In genomic region chr21:41712201-41712600, GRCh38 we compare ENCODE assay signal across 24 cellular contexts. TPM values are rescaled to one million over a fixed set of nuclear protein-coding genes. Genes with fewer than 3 reads are reported as not detected.
DNase-seq lines count a peak whose midpoint lies in the region; ATAC-seq, FAIRE-seq and TF ChIP-seq lines count a peak whose summit lies in the region.
"Had no signal": no experiment of that assay in that cellular context is flagged by ENCODE, and none has a peak within 500 bp of the region (broad histone marks: within the 10 kb centered on the region; RNA-seq: fewer than 3 reads in every experiment).

No MANE protein-coding gene starts in this region.

- H2BK120ac ChIP-seq in trophoblast cell (ENCODE audit: insufficient read depth, low read length, poor library complexity): no peak overlapping the region

- peak overlapping the region; percentile 82 for H3K4me2 ChIP-seq in GM23338
- peak overlapping the region; percentile 8 for H3K4me2 ChIP-seq in astrocyte (ENCODE audit: low read length)
- peak overlapping the region; percentile 17 for H3K4me2 ChIP-seq in trophoblast cell (ENCODE audit: low read length)
- H3K4me2 ChIP-seq: KMS-11 had no signal

- H3K79me1 ChIP-seq in trophoblast cell (ENCODE audit: low read length): no peaks in the 10 kb centered on the region

- H3K14ac ChIP-seq in trophoblast cell (ENCODE audit: low read length): no peak overlapping the region

- ATAC-seq in GM23338 (peak; percentile 82), HG03571 (IDR thresholded peaks at IDR 0.05; ENCODE audit: unreplicated experiment) (no peak), GM21390 (IDR thresholded peaks at IDR 0.05; ENCODE audit: unreplicated experiment) (no peak)
- ATAC-seq: activated CD4-positive, CD25-positive, alpha-beta regulatory T cell treated with anti-CD3 and anti-CD28 coated beads, Interleukin-2, amount 50 U/mL, for 24 hours; HCT116; psoas muscle; stimulated activated effector memory CD8-positive, alpha-beta T cell treated with anti-CD3 and anti-CD28 coated beads, Interleukin-12 subunit alpha, Interleukin-12 subunit beta, amount 100 ng/mL, for 72 hours had no signal

- no peaks in the 10 kb centered on the region for H3K9me2 ChIP-seq in GM23338 (ENCODE audit: insufficient read depth)

- no peak overlapping the region for H4K12ac ChIP-seq in trophoblast cell (ENCODE audit: low read depth, low read length)

- H3K9me3 ChIP-seq in astrocyte (ENCODE audit: insufficient read depth, low read depth, low read length) (no peaks in the 10 kb centered on the region), trophoblast cell (ENCODE audit: insufficient read depth, low read depth, low read length) (peaks cover 4% of the 10 kb centered on the region)
- H3K9me3 ChIP-seq: colonic mucosa, psoas muscle, upper lobe of left lung had no signal

- DNase-seq in GM23338 (ENCODE audit: low spot score) (peak; percentile 74), astrocyte (ENCODE audit: low read depth) (no peak), iPS-NIHi7 (ENCODE audit: extremely low spot score) (peak; percentile 66), trophoblast cell (no peak), mesenteric fat pad (ENCODE audit: low spot score) (no peak), CD1c-positive myeloid dendritic cell (ENCODE audit: extremely low spot score) (no peak)
- DNase-seq: ACHN; activated naive CD8-positive, alpha-beta T cell treated with anti-CD3 and anti-CD28 coated beads for 36 hours; CD4-positive, CD25-positive, alpha-beta regulatory T cell; NCI-H1092; NCI-H2029 treated with DMSO at 0.1 percent for 48 hours; SIG-M5; stimulated activated CD4-positive, alpha-beta T cell treated with anti-CD3 and anti-CD28 coated beads, Interleukin-12 subunit alpha, Interleukin-12 subunit beta, amount 100 ng/mL, for 4 hours; upper lobe of left lung had no signal

- H3K4me3 ChIP-seq in GM23338: peak overlapping the region; percentile 65
- no peak overlapping the region for H3K4me3 ChIP-seq in astrocyte (ENCODE audit: insufficient read depth, low read depth, low read length)
- no peak overlapping the region for H3K4me3 ChIP-seq in trophoblast cell (ENCODE audit: low read depth, low read length)
- H3K4me3 ChIP-seq: colonic mucosa, psoas muscle, upper lobe of left lung had no signal

- H4K8ac ChIP-seq in trophoblast cell (ENCODE audit: low read depth, low read length): no peak overlapping the region

- H3K23ac ChIP-seq in trophoblast cell (ENCODE audit: low read length): no peak overlapping the region

- H3K4me1 Mint-ChIP-seq in GM23338: peaks cover 53% of the 10 kb centered on the region
- H3K4me1 Mint-ChIP-seq in astrocyte (ENCODE audit: low read depth, unreplicated experiment): peaks cover 5% of the 10 kb centered on the region

- FAIRE-seq in astrocyte (lab: Jason Lieb, UNC): no peak

- no peak overlapping the region for H3K4ac ChIP-seq in trophoblast cell (ENCODE audit: low read depth, low read length)

- no peak overlapping the region for H3K9ac ChIP-seq in astrocyte (ENCODE audit: low read length)
- no peak overlapping the region for H3K9ac ChIP-seq in trophoblast cell (ENCODE audit: low read length)
- H3K9ac ChIP-seq: KMS-11 had no signal

- H3K27me3 Mint-ChIP-seq in GM23338 (ENCODE audit: insufficient read depth, low read depth, poor library complexity) (peaks cover 14% of the 10 kb centered on the region), astrocyte (ENCODE audit: low read depth, unreplicated experiment) (peaks cover 42% of the 10 kb centered on the region)

- no peak overlapping the region for H3K27ac Mint-ChIP-seq in GM23338
- no peak overlapping the region for H3K27ac Mint-ChIP-seq in astrocyte (ENCODE audit: unreplicated experiment)
- H3K27ac Mint-ChIP-seq: activated naive CD8-positive, alpha-beta T cell treated with anti-CD3 and anti-CD28 coated beads for 36 hours; CD4-positive, CD25-positive, alpha-beta regulatory T cell; stimulated activated effector memory CD8-positive, alpha-beta T cell treated with anti-CD3 and anti-CD28 coated beads, Interleukin-12 subunit alpha, Interleukin-12 subunit beta, amount 100 ng/mL, for 72 hours had no signal

- H2BK5ac ChIP-seq in trophoblast cell (ENCODE audit: low read depth, low read length, poor library complexity): no peak overlapping the region

- H3K9me3 Mint-ChIP-seq in GM23338 (no peaks in the 10 kb centered on the region; the same call in 2 of the 3 replicates), astrocyte (ENCODE audit: unreplicated experiment) (peaks cover 3% of the 10 kb centered on the region)

- peaks cover 11% of the 10 kb centered on the region for H3K4me1 ChIP-seq in GM23338 (ENCODE audit: insufficient read depth)
- H3K4me1 ChIP-seq in astrocyte (ENCODE audit: insufficient read depth, low read length): no peaks in the 10 kb centered on the region
- peaks cover 0 to 15% of the 10 kb centered on the region in 2 experiments for H3K4me1 ChIP-seq in trophoblast cell (ENCODE audit: control insufficient read depth in 1 of 2, insufficient read depth in 2 of 2, low read length in 2 of 2)
- H3K4me1 ChIP-seq: colonic mucosa, psoas muscle, upper lobe of left lung had no signal

- H3K36me3 ChIP-seq in GM23338 (ENCODE audit: insufficient read depth): no peaks in the 10 kb centered on the region
- H3K36me3 ChIP-seq in astrocyte (ENCODE audit: insufficient read depth, low read length): no peaks in the 10 kb centered on the region
- H3K36me3 ChIP-seq in trophoblast cell (ENCODE audit: control insufficient read depth in 1 of 2, insufficient read depth in 2 of 2, low read length in 2 of 2): no peaks in the 10 kb centered on the region
- H3K36me3 ChIP-seq: colonic mucosa, upper lobe of left lung had no signal

- H3K4me3 Mint-ChIP-seq in GM23338 (peak overlapping the region; percentile 70), astrocyte (ENCODE audit: unreplicated experiment) (no peak overlapping the region)
- H3K4me3 Mint-ChIP-seq: activated naive CD8-positive, alpha-beta T cell treated with anti-CD3 and anti-CD28 coated beads for 36 hours; CD4-positive, CD25-positive, alpha-beta regulatory T cell; stimulated activated effector memory CD8-positive, alpha-beta T cell treated with anti-CD3 and anti-CD28 coated beads, Interleukin-12 subunit alpha, Interleukin-12 subunit beta, amount 100 ng/mL, for 72 hours had no signal

- no peak overlapping the region for H3K27ac ChIP-seq in GM23338 (ENCODE audit: low read depth)
- no peak overlapping the region for H3K27ac ChIP-seq in astrocyte (ENCODE audit: low read depth, low read length)
- no peak overlapping the region for H3K27ac ChIP-seq in trophoblast cell (ENCODE audit: low read depth, low read length)
- H3K27ac ChIP-seq: colonic mucosa, KMS-11, psoas muscle had no signal

- WGBS in trophoblast cell (ENCODE audit: extremely low coverage, insufficient coverage, insufficient read length): no CpG with 5 or more reads among the region's 18 CpGs

- H3K36me3 Mint-ChIP-seq in GM23338 (ENCODE audit: low read depth) (no peaks in the 10 kb centered on the region), astrocyte (ENCODE audit: low read depth, unreplicated experiment) (no peaks in the 10 kb centered on the region)
- H3K36me3 Mint-ChIP-seq: activated naive CD8-positive, alpha-beta T cell treated with anti-CD3 and anti-CD28 coated beads for 36 hours; brain; CD4-positive, CD25-positive, alpha-beta regulatory T cell; stimulated activated effector memory CD8-positive, alpha-beta T cell treated with anti-CD3 and anti-CD28 coated beads, Interleukin-12 subunit alpha, Interleukin-12 subunit beta, amount 100 ng/mL, for 72 hours had no signal

- H4K20me1 ChIP-seq in GM23338 (replicated peaks; ENCODE audit: insufficient read depth) (no peaks in the 10 kb centered on the region), astrocyte (ENCODE audit: insufficient read depth, low read length) (no peaks in the 10 kb centered on the region)

- no peak overlapping the region for H2BK12ac ChIP-seq in trophoblast cell (ENCODE audit: low read length)

- H2AFZ ChIP-seq in GM23338: peak overlapping the region; percentile 93
- peak overlapping the region; percentile 17 for H2AFZ ChIP-seq in astrocyte (ENCODE audit: low read depth, low read length)
- no peak overlapping the region for H2AFZ ChIP-seq in trophoblast cell (ENCODE audit: insufficient read depth, low read length, poor library complexity)

- H2AK5ac ChIP-seq in trophoblast cell (ENCODE audit: low read length): no peak overlapping the region

- H3F3A ChIP-seq in GM23338 (replicated peaks; ENCODE audit: low read depth): no peaks in the 10 kb centered on the region

- no peak overlapping the region for H3K18ac ChIP-seq in trophoblast cell (ENCODE audit: low read length)

- H3K79me2 ChIP-seq in GM23338 (replicated peaks; ENCODE audit: insufficient read depth) (no peaks in the 10 kb centered on the region), astrocyte (ENCODE audit: insufficient read depth, low read length) (no peaks in the 10 kb centered on the region), trophoblast cell (ENCODE audit: control insufficient read depth, insufficient read depth, low read length, poor library complexity) (no peaks in the 10 kb centered on the region)

- TF ChIP-seq CTCF in GM23338 (conservative IDR thresholded peaks at IDR 0.05; ENCODE audit: low read depth in 2 of 2): no peak
- TF ChIP-seq CTCF in astrocyte (IDR thresholded peaks at IDR 0.05; ENCODE audit: insufficient read depth, low read depth, low read length): no peak

- no peak overlapping the region for H4K91ac ChIP-seq in trophoblast cell (ENCODE audit: low read depth, low read length)

- peaks cover 4% of the 10 kb centered on the region; the same call in 1 of the 2 replicates for H3K27me3 ChIP-seq in GM23338 (ENCODE audit: insufficient read depth)
- peaks cover 11% of the 10 kb centered on the region for H3K27me3 ChIP-seq in astrocyte (ENCODE audit: insufficient read depth, low read length)
- H3K27me3 ChIP-seq in trophoblast cell (ENCODE audit: insufficient read depth, low read length): peaks cover 5% of the 10 kb centered on the region
- H3K27me3 ChIP-seq: colonic mucosa had no signal

TF ChIP-seq in GM23338, 12 proteins besides CTCF, POLR2A, EP300 and RAD21 (continues in another document):
- TF ChIP-seq EZH2 (IDR thresholded peaks at IDR 0.05; ENCODE audit: low read depth, unreplicated experiment) (no peak), STAT1 (IDR thresholded peaks at IDR 0.05; ENCODE audit: unreplicated experiment) (no peak), POLR2AphosphoS5 (IDR thresholded peaks at IDR 0.05; ENCODE audit: low read depth) (no peak), ETS1 (IDR thresholded peaks at IDR 0.05) (no peak)

RNA-seq across cellular contexts. Expression of gene RIPK4, which starts 54.7 kb away (rescaled TPM):
- 9.2 and 9.9 TPM in 2 replicates for total RNA-seq in GM23338 (2014; rRNA removed; shearing (Covaris generic))
- 2.5 and 2.7 TPM in 2 replicates for polyA plus RNA-seq in GM23338 (2016; fragmentation: Nextera tagmentation; extraction: Ambion mirVana)
- 1.1 and 1.8 TPM in 2 replicates for total RNA-seq in astrocyte
- 2.6 and 2.7 TPM in 2 replicates for polyA plus RNA-seq in trophoblast cell (2013)
- not detected for total RNA-seq in mesenteric fat pad
- total RNA-seq: psoas muscle; T-helper 2 cell treated with Interferon-gamma antibody and Interleukin-4, amounts not matched to agents 100 ng/mL and 5 ng/mL, for 36 hours had no signal

Comparison
In these comparisons a context has a peak if more than half of its experiments do, and no peak if none do; other contexts are left out.
1. DNase-seq: peak in GM23338 (single experiment) and iPS-NIHi7 (single experiment); none in astrocyte (single experiment), trophoblast cell (0 of 2), mesenteric fat pad (single experiment) and CD1c-positive myeloid dendritic cell (single experiment).
2. H3K4me2 ChIP-seq: peak in every context shown above with its lines; median percentile 82 in GM23338; 17 in trophoblast cell; 8 in astrocyte.